33 cellular contexts compared by ENCODE assay signal in the genomic region with DNA sequence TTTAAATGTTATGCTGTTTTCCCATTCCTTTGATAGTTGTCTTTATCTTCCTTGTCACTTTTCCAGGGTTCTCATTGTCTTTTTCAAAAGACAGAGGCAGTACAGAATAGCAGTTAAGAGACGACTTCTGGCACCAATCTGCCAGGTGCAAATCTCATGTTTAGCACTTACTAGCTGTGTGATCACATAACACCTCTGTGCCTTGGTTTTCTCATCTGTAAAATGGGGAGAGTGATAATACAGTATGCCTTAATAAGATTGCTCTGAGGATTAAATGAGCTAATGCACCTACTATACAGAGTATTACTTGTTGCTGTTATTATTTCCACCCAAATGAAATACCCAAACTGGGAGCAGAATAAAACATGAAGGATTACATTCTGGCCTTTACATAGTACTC. TPM values are rescaled to one million over a fixed set of nuclear protein-coding genes. Genes with fewer than 3 reads are reported as not detected.
DNase-seq lines count a peak whose midpoint lies in the region; ATAC-seq, FAIRE-seq and TF ChIP-seq lines count a peak whose summit lies in the region.
"Had no signal": no experiment of that assay in that cellular context is flagged by ENCODE, and none has a peak within 500 bp of the region (broad histone marks: within the 10 kb centered on the region; RNA-seq: fewer than 3 reads in every experiment).

No MANE protein-coding gene starts in this region.

- ATAC-seq in HepG2 (no peak), right lobe of liver (no peak), K562 (no peak), HG02623 (IDR thresholded peaks at IDR 0.05; ENCODE audit: unreplicated experiment) (no peak)
- ATAC-seq: A549; CD8-positive, alpha-beta T cell had no signal

- no TSS peak for BruUV-seq in HepG2 (replicated peaks; lab: Mats Ljungman, UMichigan)
- BruUV-seq in K562 (replicated peaks; lab: Mats Ljungman, UMichigan): no TSS peak

- WGBS in HepG2 (ENCODE audit: low lambda C conversion rate): 96% methylated on average over 1 of the region's 1 CpG
- 93% methylated on average over 1 of the region's 1 CpG for WGBS in right lobe of liver (ENCODE audit: insufficient coverage, low coverage, low lambda C conversion rate, missing lambda C conversion rate)
- 57% methylated on average over 1 of the region's 1 CpG for WGBS in K562 (ENCODE audit: insufficient coverage, low coverage, missing lambda C conversion rate)

- H3K9me3 ChIP-seq in HepG2 (ENCODE audit: low read length) (no peaks in the 10 kb centered on the region), right lobe of liver (no peaks in the 10 kb centered on the region), K562 (replicated peaks; ENCODE audit: control insufficient read depth, insufficient read depth, low read depth, low read length) (no peaks in the 10 kb centered on the region)
- H3K9me3 ChIP-seq: A549; BE2C; BLaER1; BLaER1 treated with 17β-estradiol and CSF1 and Interleukin-3, amounts not matched to agents 10 nM and 100 nM; Caco-2 had no signal

- TF ChIP-seq CTCF in HepG2 (CRISPR knock-in tag; IDR thresholded peaks at IDR 0.05): no peak
- TF ChIP-seq CTCF in right lobe of liver (IDR thresholded peaks at IDR 0.05): no peak
- TF ChIP-seq CTCF in K562 (IDR thresholded peaks at IDR 0.05 in 2 of 3, conservative IDR thresholded peaks at IDR 0.05 in 1 of 3; ENCODE audit: insufficient read depth in 2 of 3, low read depth in 1 of 3, low read length in 3 of 3): no peak

- H3K4me3 ChIP-seq in HepG2 (replicated peaks in 1 of 3; ENCODE audit: insufficient read depth in 1 of 3, low read depth in 2 of 3, low read length in 3 of 3): no peak overlapping the region
- no peak overlapping the region for H3K4me3 ChIP-seq in right lobe of liver
- no peak overlapping the region for H3K4me3 ChIP-seq in K562
- H3K4me3 ChIP-seq: A549; BLaER1; BLaER1 treated with 17β-estradiol and CSF1 and Interleukin-3, amounts not matched to agents 10 nM and 100 nM had no signal

- DNase-seq in HepG2 (ENCODE audit: low spot score) (no peak), right lobe of liver (no peak), HTR-8/SVneo (ENCODE audit: insufficient read length, low spot score) (no peak), K562 (ENCODE audit: extremely low read depth in 1 of 4, low spot score in 3 of 4) (no peak), GF-D8 (lab: John Stamatoyannopoulos, UW) (no peak)
- DNase-seq: 8988T; ACHN; AML-193; BE2C; C1 segment of cervical spinal cord; Caco-2; Calu3; CD4-positive, alpha-beta memory T cell; CD4-positive, alpha-beta T cell; CD4-positive, CD25-positive, alpha-beta regulatory T cell; CD8-positive, alpha-beta memory T cell; CD8-positive, alpha-beta T cell; COR-L47; DMS 273 treated with DMSO at 0.1 percent for 48 hours; DMS153; DMS53; DMS79; DMS79 treated with DMSO at 0.1 percent for 48 hours; DND-41; EL had no signal

- H3K36me3 ChIP-seq in HepG2 (replicated peaks in 1 of 2; ENCODE audit: control insufficient read depth in 1 of 2, insufficient read depth in 2 of 2, low read length in 2 of 2) (peaks cover 0 to 5% of the 10 kb centered on the region in 2 experiments; a peak in 1 of 5 replicates), right lobe of liver (no peaks in the 10 kb centered on the region), K562 (ENCODE audit: control insufficient read depth, insufficient read depth, low read length) (peaks cover 21% of the 10 kb centered on the region)
- H3K36me3 ChIP-seq: BE2C had no signal

- H2AFZ ChIP-seq in HepG2 (ENCODE audit: low read length): no peak overlapping the region
- H2AFZ ChIP-seq in K562 (ENCODE audit: low read depth, low read length): no peak overlapping the region

- FAIRE-seq in HepG2 (lab: Jason Lieb, UNC): no peak
- FAIRE-seq in HTR-8/SVneo (lab: Jason Lieb, UNC): peak; percentile 78
- FAIRE-seq in K562 (lab: Jason Lieb, UNC): no peak
- FAIRE-seq: A204.1, A549, D721Med had no signal

- intact Hi-C loops in HepG2 (cut with micrococcal nuclease; ENCODE audit: unreplicated experiment): no loop called here
- intact Hi-C loops in right lobe of liver (cut with DNase I): no loop called here
- intact Hi-C loops in K562 (cut with micrococcal nuclease): no loop called here

- H3K27ac ChIP-seq in HepG2 (ENCODE audit: extremely low read length, insufficient read depth, low read length): no peak overlapping the region
- H3K27ac ChIP-seq in right lobe of liver: no peak overlapping the region
- H3K27ac ChIP-seq in K562 (ENCODE audit: extremely low read depth, low read depth, low read length): no peak overlapping the region
- H3K27ac ChIP-seq: 22Rv1; A549; BLaER1; BLaER1 treated with 17β-estradiol and CSF1 and Interleukin-3, amounts not matched to agents 10 nM and 100 nM; C4-2B had no signal

- no peak overlapping the region for H3K4me2 ChIP-seq in HepG2 (ENCODE audit: low read depth, low read length)
- no peak overlapping the region for H3K4me2 ChIP-seq in K562 (ENCODE audit: insufficient read depth, low read length)
- H3K4me2 ChIP-seq: A549; BLaER1; BLaER1 treated with 17β-estradiol and CSF1 and Interleukin-3, amounts not matched to agents 10 nM and 100 nM had no signal

- H3K4me1 ChIP-seq in HepG2 (ENCODE audit: insufficient read depth, low read length): peaks cover 14% of the 10 kb centered on the region
- peaks cover 0 to 7% (median 3%) of the 10 kb centered on the region in 4 donors for H3K4me1 ChIP-seq in right lobe of liver
- H3K4me1 ChIP-seq in K562 (replicated peaks in 1 of 2; ENCODE audit: control insufficient read depth in 2 of 2, insufficient read depth in 2 of 2, low read length in 2 of 2): no peaks in the 10 kb centered on the region
- H3K4me1 ChIP-seq: A549, BE2C had no signal

- TF ChIP-seq EP300 in HepG2 (IDR thresholded peaks at IDR 0.05; ENCODE audit: low read depth in 2 of 2, low read length in 2 of 2) (no peak), HepG2 (CRISPR knock-in tag; IDR thresholded peaks at IDR 0.05; ENCODE audit: borderline replicate concordance) (no peak), K562 (IDR thresholded peaks at IDR 0.05; ENCODE audit: low read length) (no peak)

- H3K9ac ChIP-seq in HepG2 (ENCODE audit: insufficient read depth, low read depth, low read length) (no peak overlapping the region), K562 (ENCODE audit: insufficient read depth in 1 of 2, low read depth in 2 of 2, low read length in 2 of 2) (no peak overlapping the region)
- H3K9ac ChIP-seq: BLaER1; BLaER1 treated with 17β-estradiol and CSF1 and Interleukin-3, amounts not matched to agents 10 nM and 100 nM had no signal

- H3K79me2 ChIP-seq in HepG2 (ENCODE audit: insufficient read depth, low read length): no peaks in the 10 kb centered on the region
- no peaks in the 10 kb centered on the region for H3K79me2 ChIP-seq in K562 (ENCODE audit: control insufficient read depth, insufficient read depth, low read length)

- TF ChIP-seq RAD21 in HepG2 (CRISPR knock-in tag; IDR thresholded peaks at IDR 0.05) (no peak), K562 (CRISPR knock-in tag; conservative IDR thresholded peaks at IDR 0.05 in 1 of 2, IDR thresholded peaks at IDR 0.05 in 1 of 2) (no peak)

- H3K27me3 ChIP-seq in HepG2 (ENCODE audit: control insufficient read depth in 1 of 2, insufficient read depth in 2 of 2, low read length in 2 of 2) (no peaks in the 10 kb centered on the region), right lobe of liver (no peaks in the 10 kb centered on the region), K562 (ENCODE audit: control insufficient read depth in 2 of 2, insufficient read depth in 2 of 2, low read length in 2 of 2) (no peaks in the 10 kb centered on the region)
- H3K27me3 ChIP-seq: BE2C had no signal

- no peaks in the 10 kb centered on the region for H3K9me1 ChIP-seq in K562 (ENCODE audit: control insufficient read depth, insufficient read depth, low read length)

- H4K20me1 ChIP-seq in HepG2 (ENCODE audit: insufficient read depth, low read length): no peaks in the 10 kb centered on the region
- no peaks in the 10 kb centered on the region for H4K20me1 ChIP-seq in K562 (replicated peaks; ENCODE audit: control insufficient read depth, insufficient read depth, low read length)

- CTCF ChIA-PET in HepG2 (lab: Yijun Ruan, JAX; ENCODE audit: low intra/inter-chr PET ratio, low total read pairs) (no interaction called here), K562 (lab: Yijun Ruan, JAX; ENCODE audit: low intra/inter-chr PET ratio) (no interaction called here)

- TF ChIP-seq POLR2A in HepG2 (IDR thresholded peaks at IDR 0.05; ENCODE audit: insufficient read depth in 1 of 2, low read depth in 2 of 2, low read length in 2 of 2) (no peak), right lobe of liver (IDR thresholded peaks at IDR 0.05) (no peak), K562 (conservative IDR thresholded peaks at IDR 0.05) (no peak)

- in situ Hi-C loops in HepG2 (cut with HindIII; ENCODE audit: extremely low pct_ligation_motif_present, low pct_unique_long_range_greater_than_20kb): no loop called here
- in situ Hi-C loops in K562 (cut with MboI): no loop called here

- POLR2A ChIA-PET in HepG2 (lab: Yijun Ruan, JAX): no interaction called here
- POLR2A ChIA-PET in K562 (lab: Yijun Ruan, JAX): no interaction called here

RNA-seq across cellular contexts. Expression of a gene that starts 4.8 kb away (rescaled TPM):
- total RNA-seq in HepG2 (2016; rRNA removed; fragmentation: Illumina TruSeq; extraction: Trizol) (0.62 and 1.3 TPM in 2 replicates), right lobe of liver (1 to 10 TPM in 5 of 6 experiments, under 1 TPM in 1; 0.62 to 3.6 (median 1.6) TPM), K562 (2014; rRNA removed) (0.53 and 0.54 TPM in 2 replicates), K562 (2014; rRNA removed; fragmentation: Illumina TruSeq; extraction: Trizol) (1.0 and 1.1 TPM in 2 replicates), K562 (2015; rRNA removed; fragmentation: Illumina TruSeq; extraction: Trizol) (1.2 and 1.3 TPM in 2 replicates), K562 (2021) (0.98 and 1.2 TPM in 2 replicates)
- 0.40 and 0.44 TPM in 2 replicates for total RNA-seq in HepG2 (2016; cell fraction: cytosol; rRNA removed; fragmentation: Illumina TruSeq; extraction: Trizol; ENCODE audit: low read depth)
- total RNA-seq in HepG2 (2016; cell fraction: insoluble cytoplasmic fraction; rRNA removed; fragmentation: Illumina TruSeq; extraction: Trizol): 0.37 and 1.1 TPM in 2 replicates
- 0.52 and 0.83 TPM in 2 replicates for total RNA-seq in HepG2 (2016; cell fraction: membrane; rRNA removed; fragmentation: Illumina TruSeq; extraction: Trizol)
- 5.7 and 7.1 TPM in 2 replicates for total RNA-seq in HepG2 (2016; cell fraction: nucleus; rRNA removed; fragmentation: Illumina TruSeq; extraction: Trizol)
- polyA plus RNA-seq in HepG2 (2011; rRNA removed) (0.46 and 0.52 TPM in 2 replicates), K562 (2011; rRNA removed) (1.0 and 1.2 TPM in 2 replicates), K562 (2014; fragmentation: Illumina TruSeq; extraction: Trizol) (0.60 and 0.82 TPM in 2 replicates), K562 (2014; fragmentation: Nextera tagmentation; extraction: Ambion mirVana) (under 1 TPM; 0.06 to 0.10 TPM), K562 (2014; rRNA removed) (1.6 and 1.7 TPM in 2 replicates)
- 0.09 and 0.12 TPM in 2 replicates for polyA plus RNA-seq in HepG2 (2011; cell fraction: cytosol; rRNA removed)
- polyA plus RNA-seq in HepG2 (2011; cell fraction: nucleus; rRNA removed): 3.0 and 4.5 TPM in 2 replicates
- polyA plus RNA-seq in HepG2 (2012): 0.48 and 0.49 TPM in 2 replicates
- polyA plus RNA-seq in HepG2 (2016; cell fraction: cytosol; fragmentation: Illumina TruSeq; extraction: Trizol; ENCODE audit: low read depth): 0.06 and 0.12 TPM in 2 replicates
- polyA plus RNA-seq in HepG2 (2016; cell fraction: insoluble cytoplasmic fraction; fragmentation: Illumina TruSeq; extraction: Trizol; ENCODE audit: low read depth): 0.34 and 0.44 TPM in 2 replicates
- polyA plus RNA-seq in HepG2 (2016; cell fraction: membrane; fragmentation: Illumina TruSeq; extraction: Trizol; ENCODE audit: low read depth): 0.21 and 0.22 TPM in 2 replicates
- 3.9 and 4.1 TPM in 2 replicates for polyA plus RNA-seq in HepG2 (2016; cell fraction: nucleus; fragmentation: Illumina TruSeq; extraction: Trizol; ENCODE audit: insufficient read depth, low read depth)
- polyA minus RNA-seq in HepG2 (2011; rRNA and poly(A)+ RNA removed; ENCODE audit: low replicate concordance): 3.1 and 3.8 TPM in 2 replicates
- polyA minus RNA-seq in HepG2 (2011; cell fraction: cytosol; rRNA and poly(A)+ RNA removed): 0.10 and 0.35 TPM in 2 replicates
- 11.8 and 14.3 TPM in 2 replicates for polyA minus RNA-seq in HepG2 (2011; cell fraction: nucleus; rRNA and poly(A)+ RNA removed)
- total RNA-seq in K562 (2011; cell fraction: chromatin; rRNA removed; ENCODE audit: low replicate concordance): 4.8 and 15.7 TPM in 2 replicates
- total RNA-seq in K562 (2011; cell fraction: nucleolus; rRNA removed): 2.8 and 3.4 TPM in 2 replicates
- 4.6 and 6.6 TPM in 2 replicates for total RNA-seq in K562 (2011; cell fraction: nucleoplasm; rRNA removed)
- polyA plus RNA-seq in K562 (2011; cell fraction: cytosol; rRNA removed): 0.37 and 0.42 TPM in 2 replicates
- polyA plus RNA-seq in K562 (2011; cell fraction: nucleus; rRNA removed): 5.2 and 5.5 TPM in 2 replicates
- polyA plus RNA-seq in K562 (2012): 0.52 and 0.82 TPM in 2 replicates
- 1.2 and 2.8 TPM in 2 replicates for polyA minus RNA-seq in K562 (2011; rRNA and poly(A)+ RNA removed)
- 0.29 and 0.73 TPM in 2 replicates for polyA minus RNA-seq in K562 (2011; cell fraction: cytosol; rRNA and poly(A)+ RNA removed)
- 5.8 and 9.2 TPM in 2 replicates for polyA minus RNA-seq in K562 (2011; cell fraction: nucleus; rRNA and poly(A)+ RNA removed)

RNA-seq across cellular contexts. Expression of a gene that starts 23.8 kb away (rescaled TPM):
- total RNA-seq in HepG2 (2016; rRNA removed; fragmentation: Illumina TruSeq; extraction: Trizol): 22.4 and 30.5 TPM in 2 replicates
- total RNA-seq in HepG2 (2016; cell fraction: cytosol; rRNA removed; fragmentation: Illumina TruSeq; extraction: Trizol; ENCODE audit: low read depth): 7.8 and 8.6 TPM in 2 replicates
- 23.8 and 30.7 TPM in 2 replicates for total RNA-seq in HepG2 (2016; cell fraction: insoluble cytoplasmic fraction; rRNA removed; fragmentation: Illumina TruSeq; extraction: Trizol)
- total RNA-seq in HepG2 (2016; cell fraction: membrane; rRNA removed; fragmentation: Illumina TruSeq; extraction: Trizol): 8.9 and 9.8 TPM in 2 replicates
- total RNA-seq in HepG2 (2016; cell fraction: nucleus; rRNA removed; fragmentation: Illumina TruSeq; extraction: Trizol): 73.7 and 77.8 TPM in 2 replicates
- polyA plus RNA-seq in HepG2 (2011; rRNA removed): 36.6 and 40.8 TPM in 2 replicates
- polyA plus RNA-seq in HepG2 (2011; cell fraction: cytosol; rRNA removed): 9.2 and 11.5 TPM in 2 replicates
- polyA plus RNA-seq in HepG2 (2011; cell fraction: nucleus; rRNA removed): 195 and 205 TPM in 2 replicates
- polyA plus RNA-seq in HepG2 (2012): 22.0 and 27.6 TPM in 2 replicates
- 4.8 and 6.9 TPM in 2 replicates for polyA plus RNA-seq in HepG2 (2016; cell fraction: cytosol; fragmentation: Illumina TruSeq; extraction: Trizol; ENCODE audit: low read depth)
- polyA plus RNA-seq in HepG2 (2016; cell fraction: insoluble cytoplasmic fraction; fragmentation: Illumina TruSeq; extraction: Trizol; ENCODE audit: low read depth): 22.7 and 25.1 TPM in 2 replicates
- polyA plus RNA-seq in HepG2 (2016; cell fraction: membrane; fragmentation: Illumina TruSeq; extraction: Trizol; ENCODE audit: low read depth): 4.4 and 5.8 TPM in 2 replicates
- polyA plus RNA-seq in HepG2 (2016; cell fraction: nucleus; fragmentation: Illumina TruSeq; extraction: Trizol; ENCODE audit: insufficient read depth, low read depth): 89.2 and 96.5 TPM in 2 replicates
- 24.8 and 33.4 TPM in 2 replicates for polyA minus RNA-seq in HepG2 (2011; rRNA and poly(A)+ RNA removed; ENCODE audit: low replicate concordance)
- 6.7 and 7.6 TPM in 2 replicates for polyA minus RNA-seq in HepG2 (2011; cell fraction: cytosol; rRNA and poly(A)+ RNA removed)
- polyA minus RNA-seq in HepG2 (2011; cell fraction: nucleus; rRNA and poly(A)+ RNA removed): 156 and 164 TPM in 2 replicates
- 10 to 100 TPM; 10.3 to 48.5 (median 23.4) TPM for total RNA-seq in right lobe of liver
- total RNA-seq in K562 (2011; cell fraction: chromatin; rRNA removed; ENCODE audit: low replicate concordance): 50.0 and 99.2 TPM in 2 replicates
- 40.7 and 43.4 TPM in 2 replicates for total RNA-seq in K562 (2011; cell fraction: nucleolus; rRNA removed)
- 49.0 and 65.7 TPM in 2 replicates for total RNA-seq in K562 (2011; cell fraction: nucleoplasm; rRNA removed)
- 17.8 and 22.9 TPM in 2 replicates for total RNA-seq in K562 (2014; rRNA removed)
- total RNA-seq in K562 (2014; rRNA removed; fragmentation: Illumina TruSeq; extraction: Trizol): 14.3 and 16.0 TPM in 2 replicates
- total RNA-seq in K562 (2015; rRNA removed; fragmentation: Illumina TruSeq; extraction: Trizol): 18.1 and 19.3 TPM in 2 replicates
- 19.0 and 20.6 TPM in 2 replicates for total RNA-seq in K562 (2021)
- 31.3 and 36.5 TPM in 2 replicates for polyA plus RNA-seq in K562 (2011; rRNA removed)
- 12.0 and 20.0 TPM in 2 replicates for polyA plus RNA-seq in K562 (2011; cell fraction: cytosol; rRNA removed)
- polyA plus RNA-seq in K562 (2011; cell fraction: nucleus; rRNA removed): 82.1 and 111 TPM in 2 replicates
- 15.0 and 15.4 TPM in 2 replicates for polyA plus RNA-seq in K562 (2012)
- 11.3 and 12.8 TPM in 2 replicates for polyA plus RNA-seq in K562 (2014; fragmentation: Illumina TruSeq; extraction: Trizol)
- polyA plus RNA-seq in K562 (2014; fragmentation: Nextera tagmentation; extraction: Ambion mirVana): 10 to 100 TPM; 17.2 to 19.7 TPM
- polyA plus RNA-seq in K562 (2014; rRNA removed): 28.2 and 33.0 TPM in 2 replicates
- 22.8 and 30.6 TPM in 2 replicates for polyA minus RNA-seq in K562 (2011; rRNA and poly(A)+ RNA removed)
- 11.7 and 15.4 TPM in 2 replicates for polyA minus RNA-seq in K562 (2011; cell fraction: cytosol; rRNA and poly(A)+ RNA removed)
- polyA minus RNA-seq in K562 (2011; cell fraction: nucleus; rRNA and poly(A)+ RNA removed): 72.6 and 116 TPM in 2 replicates

RNA-seq across cellular contexts. Expression of a gene that starts 23.9 kb away (rescaled TPM):
- total RNA-seq in HepG2 (2016; rRNA removed; fragmentation: Illumina TruSeq; extraction: Trizol) (41.6 and 56.4 TPM in 2 replicates), right lobe of liver (10 to 100 TPM; 15.3 to 32.3 (median 16.1) TPM), K562 (2014; rRNA removed) (19.7 and 24.9 TPM in 2 replicates), K562 (2014; rRNA removed; fragmentation: Illumina TruSeq; extraction: Trizol) (33.8 and 37.8 TPM in 2 replicates), K562 (2015; rRNA removed; fragmentation: Illumina TruSeq; extraction: Trizol) (26.9 and 30.3 TPM in 2 replicates), K562 (2021) (19.3 and 21.2 TPM in 2 replicates)
- total RNA-seq in HepG2 (2016; cell fraction: cytosol; rRNA removed; fragmentation: Illumina TruSeq; extraction: Trizol; ENCODE audit: low read depth): 8.3 and 8.5 TPM in 2 replicates
- total RNA-seq in HepG2 (2016; cell fraction: insoluble cytoplasmic fraction; rRNA removed; fragmentation: Illumina TruSeq; extraction: Trizol): 41.4 and 55.0 TPM in 2 replicates
- 17.3 and 18.6 TPM in 2 replicates for total RNA-seq in HepG2 (2016; cell fraction: membrane; rRNA removed; fragmentation: Illumina TruSeq; extraction: Trizol)
- 46.8 and 55.7 TPM in 2 replicates for total RNA-seq in HepG2 (2016; cell fraction: nucleus; rRNA removed; fragmentation: Illumina TruSeq; extraction: Trizol)
- polyA plus RNA-seq in HepG2 (2011; rRNA removed) (93.0 and 135 TPM in 2 replicates), K562 (2011; rRNA removed) (78.9 and 90.2 TPM in 2 replicates), K562 (2014; fragmentation: Illumina TruSeq; extraction: Trizol) (34.1 and 42.6 TPM in 2 replicates), K562 (2014; fragmentation: Nextera tagmentation; extraction: Ambion mirVana) (100 to 1,000 TPM; 114 to 119 TPM), K562 (2014; rRNA removed) (26.2 and 38.5 TPM in 2 replicates)
- polyA plus RNA-seq in HepG2 (2011; cell fraction: cytosol; rRNA removed): 61.0 and 87.4 TPM in 2 replicates
- polyA plus RNA-seq in HepG2 (2011; cell fraction: nucleus; rRNA removed): 40.0 and 54.9 TPM in 2 replicates
- 28.5 and 39.4 TPM in 2 replicates for polyA plus RNA-seq in HepG2 (2012)
- polyA plus RNA-seq in HepG2 (2016; cell fraction: cytosol; fragmentation: Illumina TruSeq; extraction: Trizol; ENCODE audit: low read depth): 5.2 and 6.3 TPM in 2 replicates
- polyA plus RNA-seq in HepG2 (2016; cell fraction: insoluble cytoplasmic fraction; fragmentation: Illumina TruSeq; extraction: Trizol; ENCODE audit: low read depth): 38.8 and 39.2 TPM in 2 replicates
- polyA plus RNA-seq in HepG2 (2016; cell fraction: membrane; fragmentation: Illumina TruSeq; extraction: Trizol; ENCODE audit: low read depth): 12.6 and 12.7 TPM in 2 replicates
- 80.1 and 84.0 TPM in 2 replicates for polyA plus RNA-seq in HepG2 (2016; cell fraction: nucleus; fragmentation: Illumina TruSeq; extraction: Trizol; ENCODE audit: insufficient read depth, low read depth)
- polyA minus RNA-seq in HepG2 (2011; rRNA and poly(A)+ RNA removed; ENCODE audit: low replicate concordance): 78.9 and 119 TPM in 2 replicates
- polyA minus RNA-seq in HepG2 (2011; cell fraction: cytosol; rRNA and poly(A)+ RNA removed): 30.7 and 32.2 TPM in 2 replicates
- polyA minus RNA-seq in HepG2 (2011; cell fraction: nucleus; rRNA and poly(A)+ RNA removed): 49.6 and 63.4 TPM in 2 replicates
- 51.4 and 97.8 TPM in 2 replicates for total RNA-seq in K562 (2011; cell fraction: chromatin; rRNA removed; ENCODE audit: low replicate concordance)
- 38.9 and 48.3 TPM in 2 replicates for total RNA-seq in K562 (2011; cell fraction: nucleolus; rRNA removed)
- total RNA-seq in K562 (2011; cell fraction: nucleoplasm; rRNA removed): 73.9 and 83.6 TPM in 2 replicates
- 61.5 and 93.3 TPM in 2 replicates for polyA plus RNA-seq in K562 (2011; cell fraction: cytosol; rRNA removed)
- polyA plus RNA-seq in K562 (2011; cell fraction: nucleus; rRNA removed): 73.3 and 78.6 TPM in 2 replicates
- polyA plus RNA-seq in K562 (2012): 19.8 and 22.3 TPM in 2 replicates
- polyA minus RNA-seq in K562 (2011; rRNA and poly(A)+ RNA removed): 64.5 and 71.5 TPM in 2 replicates
- polyA minus RNA-seq in K562 (2011; cell fraction: cytosol; rRNA and poly(A)+ RNA removed): 19.7 and 20.2 TPM in 2 replicates
- 31.1 and 43.5 TPM in 2 replicates for polyA minus RNA-seq in K562 (2011; cell fraction: nucleus; rRNA and poly(A)+ RNA removed)
